Comparison of ENCODE assay signal across 1 cellular context in genomic region chr4:138242076-138242829, GRCh38.
TF ChIP-seq lines count a peak whose summit lies in the region.

TSS of gene SLC7A11 (minus strand) at chr4:138242349. CDS start at chr4:138242069, 280 bp downstream.

TF ChIP-seq in HepG2, 621 proteins besides CTCF, POLR2A, EP300 and RAD21 (continued from another document and continues in another):
- TF ChIP-seq PATZ1 (CRISPR knock-in tag; IDR thresholded peaks at IDR 0.05) (no peak), BRF2 (CRISPR knock-in tag; IDR thresholded peaks at IDR 0.05) (no peak), IRF1 (CRISPR knock-in tag; IDR thresholded peaks at IDR 0.05; ENCODE audit: low read depth) (no peak), DMTF1 (CRISPR knock-in tag; IDR thresholded peaks at IDR 0.05) (no peak), USF2 (IDR thresholded peaks at IDR 0.05; ENCODE audit: low read depth, low read length) (no peak), USF2 (CRISPR knock-in tag; IDR thresholded peaks at IDR 0.05; ENCODE audit: borderline replicate concordance) (no peak), ZNF251 (CRISPR knock-in tag; IDR thresholded peaks at IDR 0.05) (no peak), ZNF30 (CRISPR knock-in tag; IDR thresholded peaks at IDR 0.05) (no peak), NBN (conservative IDR thresholded peaks at IDR 0.05) (no peak), PAX8 (CRISPR knock-in tag; IDR thresholded peaks at IDR 0.05; ENCODE audit: borderline replicate concordance) (no peak), ZNF460 (CRISPR knock-in tag; IDR thresholded peaks at IDR 0.05; ENCODE audit: borderline replicate concordance) (no peak), NR0B2 (CRISPR knock-in tag; IDR thresholded peaks at IDR 0.05) (no peak), ZNF737 (CRISPR knock-in tag; IDR thresholded peaks at IDR 0.05; ENCODE audit: borderline replicate concordance) (no peak), ZNF432 (CRISPR knock-in tag; IDR thresholded peaks at IDR 0.05; ENCODE audit: borderline replicate concordance) (no peak), ZNF362 (CRISPR knock-in tag; IDR thresholded peaks at IDR 0.05; ENCODE audit: borderline replicate concordance) (peak; percentile 98), HCFC1 (IDR thresholded peaks at IDR 0.05; ENCODE audit: low read depth, low read length) (no peak), NFYC (CRISPR knock-in tag; IDR thresholded peaks at IDR 0.05) (peak; percentile 57), MAX (IDR thresholded peaks at IDR 0.05) (no peak; the same call in none of the 2 replicates), ZBTB38 (CRISPR knock-in tag; IDR thresholded peaks at IDR 0.05) (no peak), BRD4 (CRISPR knock-in tag; IDR thresholded peaks at IDR 0.05) (no peak), SMAD3 (CRISPR knock-in tag; IDR thresholded peaks at IDR 0.05) (peak; percentile 80; the same call in 1 of the 2 replicates), ZNF564 (CRISPR knock-in tag; IDR thresholded peaks at IDR 0.05) (no peak), EZH2 (conservative IDR thresholded peaks at IDR 0.05; ENCODE audit: low read depth, low read length) (no peak), ZMAT3 (CRISPR knock-in tag; conservative IDR thresholded peaks at IDR 0.05) (no peak; the same call in 1 of the 2 replicates), ZNF383 (CRISPR knock-in tag; IDR thresholded peaks at IDR 0.05; ENCODE audit: borderline replicate concordance) (no peak), ZNF407 (CRISPR knock-in tag; IDR thresholded peaks at IDR 0.05; ENCODE audit: not compliant biosample characterization) (no peak), GLI4 (CRISPR knock-in tag; IDR thresholded peaks at IDR 0.05; ENCODE audit: borderline replicate concordance) (no peak), ATAD3A (CRISPR knock-in tag; IDR thresholded peaks at IDR 0.05) (no peak), ZNF704 (CRISPR knock-in tag; IDR thresholded peaks at IDR 0.05; ENCODE audit: borderline replicate concordance) (no peak), ELK4 (CRISPR knock-in tag; IDR thresholded peaks at IDR 0.05; ENCODE audit: borderline replicate concordance) (no peak)
